In genomic region chr12:3252416-3252815, GRCh38 we compare ENCODE assay signal across 10 cellular contexts.
DNase-seq lines count a peak whose midpoint lies in the region; ATAC-seq and TF ChIP-seq lines count a peak whose summit lies in the region.
"Had no signal": no experiment of that assay in that cellular context is flagged by ENCODE, and none has a peak within 500 bp of the region (broad histone marks: within the 10 kb centered on the region; RNA-seq: fewer than 3 reads in every experiment).

No MANE protein-coding gene starts in this region.

- WGBS in right cardiac atrium: 40% methylated on average over 12 of the region's 12 CpGs

- ATAC-seq in right cardiac atrium (peak; percentile 68 to 79), sciatic nerve (peak; percentile 96)
- ATAC-seq in activated T-cell treated with anti-CD3 and anti-CD28 coated beads, Interleukin-2, amount 50 U/mL, for 4 hours: no peak
- ATAC-seq: esophagus mucosa, natural killer cell had no signal

- no peak for TF ChIP-seq CTCF in brain (conservative IDR thresholded peaks at IDR 0.05)

- no peaks in the 10 kb centered on the region for H3K9me3 ChIP-seq in right cardiac atrium (ENCODE audit: control insufficient read depth, low read length)

- H3K4me1 Mint-ChIP-seq in brain: peaks cover 87% of the 10 kb centered on the region
- peaks cover 6% of the 10 kb centered on the region for H3K4me1 Mint-ChIP-seq in activated T-cell treated with anti-CD3 and anti-CD28 coated beads, Interleukin-2, amount 50 U/mL, for 4 hours (ENCODE audit: low read depth)

- H3K27me3 Mint-ChIP-seq in brain: no peaks in the 10 kb centered on the region
- H3K27me3 Mint-ChIP-seq in activated T-cell treated with anti-CD3 and anti-CD28 coated beads, Interleukin-2, amount 50 U/mL, for 4 hours (ENCODE audit: low read depth): peaks cover 5% of the 10 kb centered on the region

- intact Hi-C loops in right cardiac atrium (cut with DNase I) (no loop called here), sciatic nerve (cut with DNase I) (no loop called here)

- H3K27ac ChIP-seq in right cardiac atrium (ENCODE audit: low read length): peak overlapping the region; percentile 95

- no peak overlapping the region for H3K4me3 ChIP-seq in right cardiac atrium (ENCODE audit: low read length)

- H3K36me3 Mint-ChIP-seq in brain: peaks cover 4% of the 10 kb centered on the region
- H3K36me3 Mint-ChIP-seq in activated T-cell treated with anti-CD3 and anti-CD28 coated beads, Interleukin-2, amount 50 U/mL, for 4 hours (ENCODE audit: insufficient read depth): no peaks in the 10 kb centered on the region
- H3K36me3 Mint-ChIP-seq: natural killer cell had no signal

- peak overlapping the region in 4 of 5 experiments; percentile 75 to 92 (median 86) for H3K27ac Mint-ChIP-seq in brain
- H3K27ac Mint-ChIP-seq: natural killer cell had no signal

- peaks cover 47% of the 10 kb centered on the region for H3K4me1 ChIP-seq in right cardiac atrium (ENCODE audit: control insufficient read depth, insufficient read depth, low read length)

- H3K4me3 Mint-ChIP-seq in brain: peak overlapping the region in 3 of 5 experiments; percentile 20 to 39 (median 21)
- no peak overlapping the region for H3K4me3 Mint-ChIP-seq in activated T-cell treated with anti-CD3 and anti-CD28 coated beads, Interleukin-2, amount 50 U/mL, for 4 hours
- H3K4me3 Mint-ChIP-seq: natural killer cell had no signal

- DNase-seq in G401 (ENCODE audit: low spot score) (peak; percentile 99), right cardiac atrium (peak; percentile 91 to 95 (median 95)), sciatic nerve (ENCODE audit: low spot score) (peak; percentile 89), NCI-H2081 (lab: John Stamatoyannopoulos, UW) (no peak), MV-4-11 (lab: John Stamatoyannopoulos, UW) (no peak)
- DNase-seq in activated T-cell treated with anti-CD3 and anti-CD28 coated beads, Interleukin-2, amount 50 U/mL, for 4 hours: no peak
- no peak for DNase-seq in central memory CD4-positive, alpha-beta T cell
- DNase-seq: natural killer cell had no signal

- no peaks in the 10 kb centered on the region for H3K9me3 Mint-ChIP-seq in brain
- H3K9me3 Mint-ChIP-seq in activated T-cell treated with anti-CD3 and anti-CD28 coated beads, Interleukin-2, amount 50 U/mL, for 4 hours: no peaks in the 10 kb centered on the region
- H3K9me3 Mint-ChIP-seq: natural killer cell had no signal

- no peaks in the 10 kb centered on the region for H3K27me3 ChIP-seq in right cardiac atrium (ENCODE audit: control insufficient read depth, insufficient read depth)

- in situ Hi-C loops in G401 (cut with HindIII; ENCODE audit: low sequenced_read_pairs): no loop called here

Comparison
In these comparisons a context has a peak if more than half of its experiments do, and no peak if none do; other contexts are left out.
1. DNase-seq: peak in G401 (single experiment), right cardiac atrium (3 of 3) and sciatic nerve (single experiment); none in NCI-H2081 (0 of 2), MV-4-11 (single experiment), activated T-cell treated with anti-CD3 and anti-CD28 coated beads, Interleukin-2, amount 50 U/mL, for 4 hours (single experiment) and central memory CD4-positive, alpha-beta T cell (single experiment).
2. ATAC-seq: peak in right cardiac atrium (2 of 2) and sciatic nerve (single experiment); none in activated T-cell treated with anti-CD3 and anti-CD28 coated beads, Interleukin-2, amount 50 U/mL, for 4 hours (0 of 2).